In genomic region chr18:58282872-58283271, GRCh38 we compare ENCODE assay signal across 5 cellular contexts.
DNase-seq lines count a peak whose midpoint lies in the region; ATAC-seq, FAIRE-seq and TF ChIP-seq lines count a peak whose summit lies in the region.
"Not testable (repeated sequence)": the region's sequence is repeated elsewhere in the genome, so short reads cannot be mapped to it uniquely, and the experiment has no call there.

No MANE protein-coding gene starts in this region.

- H3K4me3 ChIP-seq in RWPE2 (ENCODE audit: severe bottlenecking); GM12878; stomach: not testable (repeated sequence)

- CTCF ChIA-PET in GM12878 (lab: Yijun Ruan, JAX) = not testable (repeated sequence)

- not testable (repeated sequence) for H3K27me3 ChIP-seq in RWPE2 (ENCODE audit: insufficient read depth, poor library complexity, severe bottlenecking); GM12878 (replicated peaks in 1 of 2; ENCODE audit: control insufficient read depth in 2 of 2, insufficient read depth in 2 of 2, low read length in 1 of 2); stomach

- H3K27ac ChIP-seq in 22Rv1 (peak overlapping the region; percentile 97), C4-2B (peak overlapping the region; percentile 64), RWPE2 (ENCODE audit: poor library complexity, severe bottlenecking) (peak overlapping the region; percentile 97), stomach (peak overlapping the region; percentile 68 to 93 (median 86))
- not testable (repeated sequence) for H3K27ac ChIP-seq in GM12878 (ENCODE audit: control insufficient read depth, insufficient read depth)

- not testable (repeated sequence) for BruUV-seq in GM12878 (replicated peaks; lab: Mats Ljungman, UMichigan)

- not testable (repeated sequence) for H4K20me1 ChIP-seq in GM12878 (ENCODE audit: control insufficient read depth, insufficient read depth)

- SMC1A ChIA-PET in GM12878 (lab: Charles Lee; ENCODE audit: uncharacterized antibody, unreplicated experiment) = interaction anchor here (1.1 to 1.5 kb wide), 3 partner anchors 10 to 22 kb away, joined by 3 to 4 read pairs (median 4); no protein-coding TSS in a partner anchor

- not testable (repeated sequence) for H3K9me3 ChIP-seq in RWPE2 (ENCODE audit: severe bottlenecking); GM12878 (replicated peaks; ENCODE audit: control insufficient read depth, insufficient read depth, low read length); stomach

- 94% methylated on average over 11 of the region's 11 CpGs for WGBS in GM12878 (ENCODE audit: insufficient coverage, insufficient replicate concordance, low lambda C conversion rate, missing lambda C conversion rate)
- WGBS in stomach, 5 donors = 98 to 99% (median 98%) methylated on average over 11 of the region's 11 CpGs

- in situ Hi-C loops in GM12878 (cut with MboI) = not testable (repeated sequence)

- TF ChIP-seq POLR2A in GM12878 (IDR thresholded peaks at IDR 0.05; ENCODE audit: low read depth, low read length); stomach (IDR thresholded peaks at IDR 0.05): not testable (repeated sequence)

- DNase-seq in RWPE2 (ENCODE audit: low spot score); GM12878 (ENCODE audit: low read depth, low spot score); stomach: not testable (repeated sequence)

- H3K36me3 ChIP-seq in RWPE2 (ENCODE audit: low read depth); GM12878 (ENCODE audit: control insufficient read depth in 2 of 2, insufficient read depth in 2 of 2, low read length in 1 of 2); stomach: not testable (repeated sequence)

- RAD21 ChIA-PET in GM12878 (lab: Charles Lee; ENCODE audit: unreplicated experiment) = interaction anchor here (0.9 kb wide), 1 partner anchor 12 kb away, joined by 3 read pairs; no protein-coding TSS in a partner anchor

- not testable (repeated sequence) for TF ChIP-seq RAD21 in GM12878 (IDR thresholded peaks at IDR 0.05; ENCODE audit: insufficient read depth, low read depth, low read length)

- not testable (repeated sequence) for TF ChIP-seq CTCF in 22Rv1 (IDR thresholded peaks at IDR 0.05); C4-2B (conservative IDR thresholded peaks at IDR 0.05); RWPE2 (IDR thresholded peaks at IDR 0.05; ENCODE audit: poor library complexity, severe bottlenecking); GM12878 (IDR thresholded peaks at IDR 0.05 in 2 of 3, conservative IDR thresholded peaks at IDR 0.05 in 1 of 3; ENCODE audit: control insufficient read depth in 2 of 3, extremely low read depth in 1 of 3, insufficient read depth in 1 of 3, low read depth in 3 of 3, low read length in 3 of 3); stomach (IDR thresholded peaks at IDR 0.05)

- not testable (repeated sequence) for ATAC-seq in RWPE2 (ENCODE audit: low read depth); GM12878

- intact Hi-C loops in GM12878 (cut with micrococcal nuclease; ENCODE audit: unreplicated experiment); stomach (cut with DNase I; ENCODE audit: low total_unique reads): not testable (repeated sequence)

- not testable (repeated sequence) for TF ChIP-seq EP300 in GM12878 (IDR thresholded peaks at IDR 0.05; ENCODE audit: borderline replicate concordance in 1 of 2, control insufficient read depth in 1 of 2, low read depth in 2 of 2, low read length in 2 of 2); stomach (IDR thresholded peaks at IDR 0.05)

- H3K4me1 ChIP-seq in RWPE2 (ENCODE audit: insufficient read depth, poor library complexity, severe bottlenecking) (peaks cover 48% of the 10 kb centered on the region), stomach (peaks cover 6 to 65% (median 26%) of the 10 kb centered on the region in 4 donors)
- not testable (repeated sequence) for H3K4me1 ChIP-seq in GM12878 (ENCODE audit: control insufficient read depth, insufficient read depth, low read length)

- POLR2A ChIA-PET in GM12878 (lab: Charles Lee) = not testable (repeated sequence)

- FAIRE-seq in GM12878 (lab: Jason Lieb, UNC) = not testable (repeated sequence)

- not testable (repeated sequence) for H3K79me2 ChIP-seq in GM12878 (ENCODE audit: control insufficient read depth, insufficient read depth, low read length)

- H2AFZ ChIP-seq in GM12878 (ENCODE audit: control insufficient read depth, low read depth, low read length) = not testable (repeated sequence)

- not testable (repeated sequence) for H3K4me2 ChIP-seq in GM12878 (ENCODE audit: control insufficient read depth, insufficient read depth)

- H3K9ac ChIP-seq in GM12878 (ENCODE audit: control insufficient read depth, insufficient read depth, low read length) = not testable (repeated sequence)

TF ChIP-seq in GM12878, 131 proteins besides CTCF, POLR2A, EP300 and RAD21:
- peak; percentile 37; the same call in 1 of the 2 replicates for TF ChIP-seq RUNX3 (IDR thresholded peaks at IDR 0.05; ENCODE audit: low read length)
